In genomic region chr4:173247316-173247715, GRCh38 we compare ENCODE assay signal across 23 cellular contexts.
A peak's percentile ranks its signal among the peaks of the same experiment; 100 is the strongest.
DNase-seq lines count a peak whose midpoint lies in the region; ATAC-seq and TF ChIP-seq lines count a peak whose summit lies in the region.
"Had no signal": no experiment of that assay in that cellular context is flagged by ENCODE, and none has a peak within 500 bp of the region (broad histone marks: within the 10 kb centered on the region; RNA-seq: fewer than 3 reads in every experiment).

No MANE protein-coding gene starts in this region.

- H3K27ac ChIP-seq in A673 (ENCODE audit: low read depth, low read length, poor library complexity, severe bottlenecking) (peak overlapping the region; percentile 21), HUES48 (ENCODE audit: low read depth, low read length) (peak overlapping the region; percentile 80)
- H3K27ac ChIP-seq: 22Rv1, brain microvascular endothelial cell, hepatocyte, HL-60, lower lobe of right lung, neutrophil had no signal

- CTCF ChIA-PET in A673 (lab: Charles Lee), result interaction anchor here (1.4 kb wide), 1 partner anchor 233 kb away, joined by 7 read pairs; no protein-coding TSS in a partner anchor

- no TSS peak for BruUV-seq in A673 (replicated peaks; lab: Mats Ljungman, UMichigan)

- intact Hi-C loops in A673 (cut with micrococcal nuclease; ENCODE audit: unreplicated experiment), result no loop called here

- no peak overlapping the region for H3K9ac ChIP-seq in HUES48 (ENCODE audit: low read depth, low read length)

- no peaks in the 10 kb centered on the region for H3K9me3 ChIP-seq in A673 (ENCODE audit: low read depth, low read length, poor library complexity, severe bottlenecking)
- no peaks in the 10 kb centered on the region for H3K9me3 ChIP-seq in HUES48 (ENCODE audit: control insufficient read depth, insufficient read depth, low read length)
- H3K9me3 ChIP-seq: BE2C, lower lobe of right lung, neutrophil had no signal

- POLR2A ChIA-PET in A673 (lab: Charles Lee; ENCODE audit: low non-redundant PET), result no interaction called here

- no peaks in the 10 kb centered on the region for H3K36me3 ChIP-seq in A673 (ENCODE audit: insufficient read depth, low read length, poor library complexity, severe bottlenecking)
- 0 out of 2 replicates have a peak, but pooled peaks cover 11% of the 10 kb centered on the region for H3K36me3 ChIP-seq in HUES48 (ENCODE audit: control insufficient read depth, insufficient read depth, low read length)
- H3K36me3 ChIP-seq: BE2C, brain microvascular endothelial cell, lower lobe of right lung had no signal

- no peak for TF ChIP-seq CTCF in A673 (conservative IDR thresholded peaks at IDR 0.05; ENCODE audit: low read depth, low read length)

- peaks cover 83% of the 10 kb centered on the region for H3K4me1 ChIP-seq in A673 (ENCODE audit: insufficient read depth, low read length, poor library complexity, severe bottlenecking)
- peaks cover 68% of the 10 kb centered on the region for H3K4me1 ChIP-seq in HUES48 (ENCODE audit: control insufficient read depth, insufficient read depth, low read length)
- H3K4me1 ChIP-seq: BE2C, lower lobe of right lung had no signal

- H3K4me3 ChIP-seq in A673 (ENCODE audit: low read depth, low read length, poor library complexity, severe bottlenecking) (no peak overlapping the region), HUES48 (ENCODE audit: low read depth, low read length) (no peak overlapping the region)
- H3K4me3 ChIP-seq: hepatocyte, lower lobe of right lung, smooth muscle cell had no signal

- no peaks in the 10 kb centered on the region for H3K27me3 ChIP-seq in A673 (replicated peaks; ENCODE audit: insufficient read depth, low read depth, low read length, poor library complexity)
- no peaks in the 10 kb centered on the region for H3K27me3 ChIP-seq in HUES48 (ENCODE audit: control insufficient read depth, insufficient read depth, low read length)
- H3K27me3 ChIP-seq: brain microvascular endothelial cell, hepatocyte, neutrophil had no signal

- DNase-seq in A673 (ENCODE audit: low spot score) (no peak), NCI-H524 treated with DMSO at 0.1 percent for 48 hours (lab: John Stamatoyannopoulos, UW) (peak; percentile 57), cerebellar cortex (ENCODE audit: low spot score) (peak; percentile 96), hepatic stellate cell (ENCODE audit: low spot score) (no peak), NCI-H187 (lab: John Stamatoyannopoulos, UW) (no peak)
- DNase-seq in central memory CD4-positive, alpha-beta T cell, result no peak
- DNase-seq: activated CD4-positive, alpha-beta T cell treated with anti-CD3 and anti-CD28 coated beads for 4 hours; activated naive CD8-positive, alpha-beta T cell treated with anti-CD3 and anti-CD28 coated beads, Interleukin-2, amount 10 ng/mL, durations not matched to agents 7 days and 5 days; BE2C; brain microvascular endothelial cell; GOT3; lower lobe of right lung; MM.1S; NCI-H345; stimulated activated CD4-positive, alpha-beta T cell treated with anti-CD3 and anti-CD28 coated beads, Interleukin-4, amount 100 ng/mL, for 1 hour had no signal

- ATAC-seq in HG03460 (IDR thresholded peaks at IDR 0.05; ENCODE audit: unreplicated experiment), result no peak
- ATAC-seq: activated T-helper 17 cell treated with anti-CD3 and anti-CD28 coated beads, Interleukin-2, amount 50 U/mL, for 72 hours; lower lobe of right lung had no signal

Comparison
In these comparisons a context has a peak if more than half of its experiments do, and no peak if none do; other contexts are left out.
1. DNase-seq: peak in NCI-H524 treated with DMSO at 0.1 percent for 48 hours (single experiment) and cerebellar cortex (single experiment); none in A673 (single experiment), hepatic stellate cell (single experiment), central memory CD4-positive, alpha-beta T cell (single experiment) and NCI-H187 (0 of 2).